ENCODE assay signal across 8 cellular contexts in genomic region chr19:48738557-48739399, GRCh38. TPM values are rescaled to one million over a fixed set of nuclear protein-coding genes. Genes with fewer than 3 reads are reported as not detected.
DNase-seq lines count a peak whose midpoint lies in the region; ATAC-seq and TF ChIP-seq lines count a peak whose summit lies in the region.

No MANE protein-coding gene starts in this region.

- no peaks in the 10 kb centered on the region for H3K36me3 ChIP-seq in DND-41 (ENCODE audit: insufficient read depth, low read length)
- H3K36me3 ChIP-seq in adrenal gland (replicated peaks in 1 of 2), result no peaks in the 10 kb centered on the region

- TF ChIP-seq CTCF in DND-41 (IDR thresholded peaks at IDR 0.05; ENCODE audit: borderline replicate concordance, extremely low read depth, low read length, poor library complexity, severe bottlenecking) (peak; percentile 60), adrenal gland (IDR thresholded peaks at IDR 0.05) (peak in 3 of 6 experiments; percentile 38 to 72 (median 60)), type B pancreatic cell (conservative IDR thresholded peaks at IDR 0.05) (peak; percentile 60)

- WGBS in adrenal gland, 4 donors, result 1 to 15% (median 2%) methylated on average over 5 to 92 of the region's 95 CpGs

- H3K9me3 Mint-ChIP-seq in T-cell (no peaks in the 10 kb centered on the region), type B pancreatic cell (peaks cover 5% of the 10 kb centered on the region)

- H3K27me3 ChIP-seq in DND-41 (ENCODE audit: insufficient read depth, low read length, poor library complexity) (no peaks in the 10 kb centered on the region), adrenal gland (no peaks in the 10 kb centered on the region)

- H3K4me1 Mint-ChIP-seq in T-cell (peaks cover 11 to 20% (median 16%) of the 10 kb centered on the region in 3 donors), type B pancreatic cell (ENCODE audit: unreplicated experiment) (peaks cover 15% of the 10 kb centered on the region)

- peak overlapping the region; percentile 64 for H2AFZ ChIP-seq in DND-41 (ENCODE audit: low read depth, low read length)

- H3K4me3 Mint-ChIP-seq in T-cell (peak overlapping the region; percentile 41 to 61 (median 54)), type B pancreatic cell (peak overlapping the region; percentile 88)

- H3K27me3 Mint-ChIP-seq in T-cell (peaks cover 0 to 2% of the 10 kb centered on the region in 2 donors), type B pancreatic cell (peaks cover 7% of the 10 kb centered on the region)

- H3K27ac Mint-ChIP-seq in T-cell, result peak overlapping the region in 1 of 2 donors; percentile 46
- H3K27ac Mint-ChIP-seq in type B pancreatic cell, result peak overlapping the region; percentile 87

- peak overlapping the region; percentile 77 for H3K4me2 ChIP-seq in DND-41 (ENCODE audit: insufficient read depth, low read length)

- peak overlapping the region in 1 of 2 experiments; percentile 53; a peak in 2 of 4 replicates for H3K4me3 ChIP-seq in DND-41 (ENCODE audit: low read depth in 1 of 2, low read length in 2 of 2)
- peak overlapping the region in 2 of 4 donors; percentile 13 to 50 for H3K4me3 ChIP-seq in adrenal gland

- ATAC-seq in DND-41 (ENCODE audit: insufficient read depth, low read depth), result peak; percentile 89
- ATAC-seq in T-cell (replicated peaks in 1 of 4), result peak; percentile 92 to 95 (median 94)
- peak; percentile 92 to 93 for ATAC-seq in left cardiac atrium

- peak overlapping the region; percentile 50 for H3K9ac ChIP-seq in DND-41 (ENCODE audit: low read depth, low read length)

- TF ChIP-seq POLR2A in adrenal gland (IDR thresholded peaks at IDR 0.05), result peak in 1 of 2 donors; percentile 71

- H3K79me2 ChIP-seq in DND-41 (ENCODE audit: insufficient read depth, low read length), result no peaks in the 10 kb centered on the region

- DNase-seq in DND-41 (peak; percentile 90), HCEC 1CT (peak; percentile 73), NCI-H128 (lab: John Stamatoyannopoulos, UW; ENCODE audit: unreplicated experiment) (peak; percentile 78), T-cell (peak; percentile 70 to 95 (median 84)), adrenal gland (peak; percentile 95 to 98 (median 96)), left cardiac atrium (peak; percentile 95), posterior vena cava (ENCODE audit: low spot score) (peak; percentile 95), type B pancreatic cell (ENCODE audit: extremely low spot score, unreplicated experiment) (peak; percentile 98)

- no peaks in the 10 kb centered on the region for H3K9me3 ChIP-seq in DND-41 (ENCODE audit: insufficient read depth, low read length, severe bottlenecking)
- H3K9me3 ChIP-seq in adrenal gland (replicated peaks in 1 of 3), result no peaks in the 10 kb centered on the region

- H3K36me3 Mint-ChIP-seq in T-cell (no peaks in the 10 kb centered on the region), type B pancreatic cell (peaks cover 5% of the 10 kb centered on the region)

- H3K4me1 ChIP-seq in DND-41 (ENCODE audit: insufficient read depth, low read length) (peaks cover 16% of the 10 kb centered on the region), adrenal gland (replicated peaks in 1 of 2) (peaks cover 24 to 25% of the 10 kb centered on the region in 2 donors)

- H3K27ac ChIP-seq in DND-41 (ENCODE audit: low read length), result no peak overlapping the region
- H3K27ac ChIP-seq in adrenal gland, result peak overlapping the region in 4 of 5 donors; percentile 45 to 93 (median 76)

- CTCF ChIA-PET in T-cell (lab: Charles Lee), result interaction anchor here in 1 of 2 donors (0.6 to 1.3 kb wide), 4 partner anchors 13 to 249 kb away, joined by 3 to 7 read pairs (median 5); partner anchors contain the start of gene CA11

- intact Hi-C loops in adrenal gland (cut with DNase I), result loop anchor here in 1 of 2 donors (10.0 kb wide), 1 partner anchor 64 kb away; the partner anchor contains the start of gene NTN5
- intact Hi-C loops in left cardiac atrium (cut with DNase I), result loop anchor here in 1 of 2 donors (10.0 kb wide), 1 partner anchor 64 kb away; the partner anchor contains the start of gene NTN5
- intact Hi-C loops in posterior vena cava (cut with DNase I), result no loop called here

- no peaks in the 10 kb centered on the region for H4K20me1 ChIP-seq in DND-41 (ENCODE audit: insufficient read depth, low read length)

- POLR2A ChIA-PET in T-cell (lab: Charles Lee), result interaction anchor here (0.5 to 0.6 kb wide), 2 partner anchors 9 to 30 kb away, joined by 3 to 4 read pairs; no protein-coding TSS in a partner anchor

RNA-seq across cellular contexts. Expression of gene RASIP1, which starts 1.6 kb away (rescaled TPM):
- total RNA-seq in T-cell, result under 1 TPM in 3 of 5 donors, not detected in 2; 0.23 to 0.65 (median 0.32) TPM
- total RNA-seq in adrenal gland, result 10 to 100 TPM; 13.3 to 23.1 (median 16.7) TPM
- 10 to 100 TPM in 2 of 3 donors, 1 to 10 TPM in 1; 5.1 to 38.9 (median 34.6) TPM for polyA plus RNA-seq in adrenal gland
- 10 to 100 TPM; 14.9 to 23.8 TPM for total RNA-seq in left cardiac atrium
- total RNA-seq in posterior vena cava, result 10 to 100 TPM; 13.8 to 19.2 TPM
- total RNA-seq in type B pancreatic cell (ENCODE audit: low replicate concordance), result 1.9 and 4.6 TPM in 2 replicates

RNA-seq across cellular contexts. Expression of gene IZUMO1, which starts 7.9 kb away (rescaled TPM):
- total RNA-seq in T-cell, result not detected
- 1 to 10 TPM in 3 of 8 donors, under 1 TPM in 2, not detected in 3; 0.70 to 2.9 (median 1.8) TPM for total RNA-seq in adrenal gland
- polyA plus RNA-seq in adrenal gland, result 1 to 10 TPM in 2 of 3 donors, under 1 TPM in 1; 0.59 to 1.2 (median 1.2) TPM
- under 1 TPM; 0.29 to 0.92 TPM for total RNA-seq in left cardiac atrium
- total RNA-seq in posterior vena cava, result under 1 TPM; 0.52 to 0.56 TPM
- 2.2 and 4.8 TPM in 2 replicates for total RNA-seq in type B pancreatic cell (ENCODE audit: low replicate concordance)

RNA-seq across cellular contexts. Expression of gene FUT1, which starts 13.7 kb away (rescaled TPM):
- under 1 TPM; 0.09 to 0.28 (median 0.15) TPM for total RNA-seq in T-cell
- total RNA-seq in adrenal gland, result 1 to 10 TPM; 1.4 to 4.5 (median 2.4) TPM
- polyA plus RNA-seq in adrenal gland, result 1 to 10 TPM; 1.2 to 1.9 (median 1.7) TPM
- 1 to 10 TPM; 2.1 to 3.5 TPM for total RNA-seq in left cardiac atrium
- 1 to 10 TPM; 1.5 to 2.1 TPM for total RNA-seq in posterior vena cava
- total RNA-seq in type B pancreatic cell (ENCODE audit: low replicate concordance), result 11.2 and 15.0 TPM in 2 replicates

RNA-seq across cellular contexts. Expression of gene FGF21, which starts 16.5 kb away (rescaled TPM):
- total RNA-seq in T-cell, result not detected
- total RNA-seq in adrenal gland, result not detected
- polyA plus RNA-seq in adrenal gland, result not detected
- total RNA-seq in left cardiac atrium, result not detected
- not detected for total RNA-seq in posterior vena cava
- total RNA-seq in type B pancreatic cell (ENCODE audit: low replicate concordance), result not detected in 2 replicates

RNA-seq across cellular contexts. Expression of gene MAMSTR, which starts 19.3 kb away (rescaled TPM):
- total RNA-seq in T-cell (1 to 10 TPM in 4 of 5 donors, under 1 TPM in 1; 0.56 to 2.4 (median 1.6) TPM), adrenal gland (10 to 100 TPM in 7 of 8 donors, 1 to 10 TPM in 1; 9.4 to 45.9 (median 26.4) TPM), left cardiac atrium (1 to 10 TPM; 1.6 to 3.2 TPM), posterior vena cava (1 to 10 TPM in 1 of 2 donors, under 1 TPM in 1; 0.90 to 1.1 TPM), type B pancreatic cell (ENCODE audit: low replicate concordance) (2.0 and 3.6 TPM in 2 replicates)
- 10 to 100 TPM in 2 of 3 donors, 1 to 10 TPM in 1; 8.9 to 57.9 (median 31.9) TPM for polyA plus RNA-seq in adrenal gland
